In genomic region chr20:43992885-43993284, GRCh38 we compare ENCODE assay signal across 20 cellular contexts.
DNase-seq lines count a peak whose midpoint lies in the region; ATAC-seq and TF ChIP-seq lines count a peak whose summit lies in the region.
"Had no signal": no experiment of that assay in that cellular context is flagged by ENCODE, and none has a peak within 500 bp of the region (broad histone marks: within the 10 kb centered on the region; RNA-seq: fewer than 3 reads in every experiment).

No MANE protein-coding gene starts in this region.

- H3K27me3 ChIP-seq in RWPE2 (ENCODE audit: insufficient read depth, poor library complexity, severe bottlenecking) (no peaks in the 10 kb centered on the region), neuronal stem cell (ENCODE audit: control insufficient read depth in 3 of 3, insufficient read depth in 3 of 3, low read depth in 1 of 3, low read length in 3 of 3) (no peaks in the 10 kb centered on the region), suprapubic skin (no peaks in the 10 kb centered on the region)
- H3K27me3 ChIP-seq: BLaER1 treated with 17β-estradiol and CSF1 and Interleukin-3, amounts not matched to agents 10 nM and 100 nM had no signal

- H3K27me3 Mint-ChIP-seq in activated CD8-positive, alpha-beta memory T cell treated with anti-CD3 and anti-CD28 coated beads, Interleukin-2, amount 10 ng/mL, durations not matched to agents 7 days and 5 days = peaks cover 35% of the 10 kb centered on the region
- H3K27me3 Mint-ChIP-seq: B cell; CD4-positive, alpha-beta T cell had no signal

- peaks cover 2% of the 10 kb centered on the region for H3K36me3 Mint-ChIP-seq in activated CD8-positive, alpha-beta memory T cell treated with anti-CD3 and anti-CD28 coated beads, Interleukin-2, amount 10 ng/mL, durations not matched to agents 7 days and 5 days
- H3K36me3 Mint-ChIP-seq: CD8-positive, alpha-beta T cell had no signal

- no peaks in the 10 kb centered on the region for H3K36me3 ChIP-seq in RWPE2 (ENCODE audit: low read depth)
- no peaks in the 10 kb centered on the region for H3K36me3 ChIP-seq in neuronal stem cell (replicated peaks in 1 of 2; ENCODE audit: control insufficient read depth in 2 of 2, insufficient read depth in 2 of 2, low read length in 2 of 2)
- no peaks in the 10 kb centered on the region for H3K36me3 ChIP-seq in suprapubic skin
- H3K36me3 ChIP-seq: BLaER1 treated with 17β-estradiol and CSF1 and Interleukin-3, amounts not matched to agents 10 nM and 100 nM had no signal

- no peak overlapping the region for H3K4ac ChIP-seq in neuronal stem cell (ENCODE audit: low read length)

- H3K27ac ChIP-seq in RWPE2 (ENCODE audit: poor library complexity, severe bottlenecking) = no peak overlapping the region
- H3K27ac ChIP-seq in neuronal stem cell (replicated peaks; ENCODE audit: low read length) = no peak overlapping the region
- no peak overlapping the region for H3K27ac ChIP-seq in suprapubic skin
- H3K27ac ChIP-seq: 22Rv1; A549; BLaER1 treated with 17β-estradiol and CSF1 and Interleukin-3, amounts not matched to agents 10 nM and 100 nM; C4-2B had no signal

- H3K18ac ChIP-seq in neuronal stem cell (ENCODE audit: low read length) = peak overlapping the region; percentile 2

- TF ChIP-seq EP300 in suprapubic skin (IDR thresholded peaks at IDR 0.05) = no peak

- no peak for ATAC-seq in activated CD8-positive, alpha-beta memory T cell treated with anti-CD3 and anti-CD28 coated beads, Interleukin-2, amount 10 ng/mL, durations not matched to agents 7 days and 5 days
- ATAC-seq in RWPE2 (ENCODE audit: low read depth) = no peak
- no peak for ATAC-seq in HG02610 (IDR thresholded peaks at IDR 0.05; ENCODE audit: unreplicated experiment)
- ATAC-seq: A549; CD8-positive, alpha-beta T cell had no signal

- no peak overlapping the region for H2AFZ ChIP-seq in neuronal stem cell (ENCODE audit: low read length)

- H3K9me3 ChIP-seq in RWPE2 (ENCODE audit: severe bottlenecking) (no peaks in the 10 kb centered on the region), neuronal stem cell (replicated peaks in 1 of 2; ENCODE audit: control insufficient read depth in 2 of 2, insufficient read depth in 1 of 2, low read depth in 1 of 2, low read length in 2 of 2) (peaks cover 0 to 2% of the 10 kb centered on the region in 2 donors), suprapubic skin (no peaks in the 10 kb centered on the region)
- H3K9me3 ChIP-seq: A549, Caco-2 had no signal

- peak; percentile 26 for DNase-seq in activated CD8-positive, alpha-beta memory T cell treated with anti-CD3 and anti-CD28 coated beads for 24 hours
- DNase-seq in activated CD8-positive, alpha-beta memory T cell treated with anti-CD3 and anti-CD28 coated beads, Interleukin-2, amount 10 ng/mL, durations not matched to agents 7 days and 5 days = no peak
- DNase-seq in RWPE2 (ENCODE audit: low spot score) (peak; percentile 79), neuronal stem cell (ENCODE audit: low spot score) (no peak), suprapubic skin (ENCODE audit: low spot score in 2 of 2) (peak; percentile 28 to 58), RKO (ENCODE audit: low spot score) (no peak), GM19238 (ENCODE audit: insufficient read length, low spot score) (no peak)
- DNase-seq: AML-193; Calu3; CD4-positive, alpha-beta T cell; CD8-positive, alpha-beta T cell; DMS79 treated with DMSO at 0.1 percent for 48 hours; GF-D8 had no signal

- no peaks in the 10 kb centered on the region for H3K9me3 Mint-ChIP-seq in activated CD8-positive, alpha-beta memory T cell treated with anti-CD3 and anti-CD28 coated beads, Interleukin-2, amount 10 ng/mL, durations not matched to agents 7 days and 5 days (ENCODE audit: low read depth)
- H3K9me3 Mint-ChIP-seq: CD4-positive, alpha-beta T cell had no signal

- H3K4me2 ChIP-seq in neuronal stem cell (ENCODE audit: insufficient read depth, low read length, poor library complexity, severe bottlenecking) = no peak overlapping the region
- H3K4me2 ChIP-seq: A549; BLaER1 treated with 17β-estradiol and CSF1 and Interleukin-3, amounts not matched to agents 10 nM and 100 nM had no signal

- H4K91ac ChIP-seq in neuronal stem cell (ENCODE audit: low read depth, low read length, poor library complexity) = no peak overlapping the region

- H3K79me1 ChIP-seq in neuronal stem cell (ENCODE audit: low read depth, low read length) = no peaks in the 10 kb centered on the region

- H4K8ac ChIP-seq in neuronal stem cell (ENCODE audit: low read depth, low read length) = no peak overlapping the region

- H2BK15ac ChIP-seq in neuronal stem cell (ENCODE audit: low read length) = no peak overlapping the region

- no peak overlapping the region for H3K14ac ChIP-seq in neuronal stem cell (ENCODE audit: low read length)

- no peak overlapping the region for H3K4me3 Mint-ChIP-seq in activated CD8-positive, alpha-beta memory T cell treated with anti-CD3 and anti-CD28 coated beads, Interleukin-2, amount 10 ng/mL, durations not matched to agents 7 days and 5 days
- H3K4me3 Mint-ChIP-seq: B cell; CD4-positive, alpha-beta T cell; CD8-positive, alpha-beta T cell had no signal

- CTCF ChIA-PET in activated CD8-positive, alpha-beta memory T cell treated with anti-CD3 and anti-CD28 coated beads, Interleukin-2, amount 10 ng/mL, durations not matched to agents 7 days and 5 days (lab: Charles Lee) = no interaction called here

- no peak overlapping the region for H3K23ac ChIP-seq in neuronal stem cell (ENCODE audit: low read depth, low read length, poor library complexity)

- H2AK5ac ChIP-seq in neuronal stem cell (ENCODE audit: low read depth, low read length) = no peak overlapping the region

- WGBS in neuronal stem cell (ENCODE audit: extremely low coverage in 2 of 2, insufficient read length in 2 of 2, insufficient replicate concordance in 1 of 2), 2 donors = no CpG with 5 or more reads among the region's 10 CpGs
- 88% methylated on average over 10 of the region's 10 CpGs for WGBS in suprapubic skin

- H2BK120ac ChIP-seq in neuronal stem cell (ENCODE audit: low read depth, low read length) = no peak overlapping the region

- no peak for TF ChIP-seq POLR2A in suprapubic skin (IDR thresholded peaks at IDR 0.05)

- H3K9ac ChIP-seq in neuronal stem cell (ENCODE audit: low read depth, low read length, poor library complexity) = no peak overlapping the region
- H3K9ac ChIP-seq: BLaER1 treated with 17β-estradiol and CSF1 and Interleukin-3, amounts not matched to agents 10 nM and 100 nM had no signal

- H3K27ac Mint-ChIP-seq in activated CD8-positive, alpha-beta memory T cell treated with anti-CD3 and anti-CD28 coated beads, Interleukin-2, amount 10 ng/mL, durations not matched to agents 7 days and 5 days = no peak overlapping the region
- H3K27ac Mint-ChIP-seq: B cell; CD4-positive, alpha-beta T cell; CD8-positive, alpha-beta T cell had no signal

- H3K4me1 ChIP-seq in RWPE2 (ENCODE audit: insufficient read depth, poor library complexity, severe bottlenecking) (peaks cover 7% of the 10 kb centered on the region), neuronal stem cell (ENCODE audit: control insufficient read depth in 2 of 2, insufficient read depth in 1 of 2, low read depth in 1 of 2, low read length in 2 of 2) (peaks cover 0 to 3% of the 10 kb centered on the region in 2 donors), suprapubic skin (no peaks in the 10 kb centered on the region)
- H3K4me1 ChIP-seq: Caco-2 had no signal

- H3K4me3 ChIP-seq in RWPE2 (ENCODE audit: severe bottlenecking) (no peak overlapping the region), neuronal stem cell (ENCODE audit: low read length in 2 of 2) (no peak overlapping the region), suprapubic skin (no peak overlapping the region)
- H3K4me3 ChIP-seq: A549; BLaER1 treated with 17β-estradiol and CSF1 and Interleukin-3, amounts not matched to agents 10 nM and 100 nM had no signal

- TF ChIP-seq CTCF in RWPE2 (IDR thresholded peaks at IDR 0.05; ENCODE audit: poor library complexity, severe bottlenecking) = no peak
- no peak for TF ChIP-seq CTCF in suprapubic skin (IDR thresholded peaks at IDR 0.05)

- H2BK12ac ChIP-seq in neuronal stem cell (ENCODE audit: low read length) = no peak overlapping the region

- H3K4me1 Mint-ChIP-seq in activated CD8-positive, alpha-beta memory T cell treated with anti-CD3 and anti-CD28 coated beads, Interleukin-2, amount 10 ng/mL, durations not matched to agents 7 days and 5 days = no peaks in the 10 kb centered on the region
- H3K4me1 Mint-ChIP-seq: B cell had no signal

- H2BK5ac ChIP-seq in neuronal stem cell (ENCODE audit: low read length) = no peak overlapping the region

Comparison
In these comparisons a context has a peak if more than half of its experiments do, and no peak if none do; other contexts are left out.
1. DNase-seq: peak in activated CD8-positive, alpha-beta memory T cell treated with anti-CD3 and anti-CD28 coated beads for 24 hours (single experiment), RWPE2 (single experiment) and suprapubic skin (2 of 2); none in activated CD8-positive, alpha-beta memory T cell treated with anti-CD3 and anti-CD28 coated beads, Interleukin-2, amount 10 ng/mL, durations not matched to agents 7 days and 5 days (single experiment), neuronal stem cell (single experiment), RKO (single experiment) and GM19238 (single experiment).